In genomic region chr12:116864371-116865160, GRCh38 we compare ENCODE assay signal across 18 cellular contexts. TPM values are rescaled to one million over a fixed set of nuclear protein-coding genes. Genes with fewer than 3 reads are reported as not detected.
DNase-seq lines count a peak whose midpoint lies in the region; ATAC-seq and TF ChIP-seq lines count a peak whose summit lies in the region.
"Had no signal": no experiment of that assay in that cellular context is flagged by ENCODE, and none has a peak within 500 bp of the region (broad histone marks: within the 10 kb centered on the region; RNA-seq: fewer than 3 reads in every experiment).

No MANE protein-coding gene starts in this region.

- intact Hi-C loops in dorsolateral prefrontal cortex (cut with DNase I), result no loop called here

- TF ChIP-seq CTCF in chondrocyte (IDR thresholded peaks at IDR 0.05), result no peak
- no peak for TF ChIP-seq CTCF in dorsolateral prefrontal cortex (IDR thresholded peaks at IDR 0.05 in 54 of 56, conservative IDR thresholded peaks at IDR 0.05 in 2 of 56; ENCODE audit: low read depth in 1 of 56, partially characterized antibody in 56 of 56)

- H3K4me1 Mint-ChIP-seq in chondrocyte (ENCODE audit: low read depth), result peaks cover 52% of the 10 kb centered on the region

- H3K4me3 ChIP-seq in BLaER1, result no peak overlapping the region
- no peak overlapping the region for H3K4me3 ChIP-seq in MG63
- H3K4me3 ChIP-seq in dorsolateral prefrontal cortex, result no peak overlapping the region
- H3K4me3 ChIP-seq: left ventricle myocardium inferior had no signal

- no peak overlapping the region for H3K9ac ChIP-seq in BLaER1

- no peak overlapping the region for H3K27ac ChIP-seq in BLaER1
- peak overlapping the region in 8 of 59 donors; percentile 7 to 51 (median 18) for H3K27ac ChIP-seq in dorsolateral prefrontal cortex
- H3K27ac ChIP-seq: left ventricle myocardium inferior, neutrophil had no signal

- H3K9me3 Mint-ChIP-seq in chondrocyte (ENCODE audit: low read depth), result no peaks in the 10 kb centered on the region
- H3K9me3 Mint-ChIP-seq: CD8-positive, alpha-beta T cell had no signal

- no peak for ATAC-seq in HG03520 (IDR thresholded peaks at IDR 0.05; ENCODE audit: unreplicated experiment)
- ATAC-seq: CD8-positive, alpha-beta T cell had no signal

- H3K27me3 Mint-ChIP-seq in chondrocyte (ENCODE audit: low read depth), result no peaks in the 10 kb centered on the region

- H3K9me3 ChIP-seq in BLaER1 (no peaks in the 10 kb centered on the region), MG63 (no peaks in the 10 kb centered on the region)
- H3K9me3 ChIP-seq: left ventricle myocardium inferior, neutrophil had no signal

- no peaks in the 10 kb centered on the region for H3K36me3 Mint-ChIP-seq in chondrocyte (ENCODE audit: low read depth)
- H3K36me3 Mint-ChIP-seq: CD8-positive, alpha-beta T cell had no signal

- DNase-seq in MG63 (peak; percentile 28), chondrocyte (ENCODE audit: low spot score) (no peak), non-pigmented ciliary epithelial cell (ENCODE audit: low read depth) (peak; percentile 47), NK-92 (lab: John Stamatoyannopoulos, UW; ENCODE audit: unreplicated experiment) (no peak), dorsolateral prefrontal cortex (no peak), GM19238 (ENCODE audit: insufficient read length, low spot score) (no peak)
- DNase-seq: activated CD4-positive, alpha-beta T cell treated with anti-CD3 and anti-CD28 coated beads, Interleukin-2, amount 50 U/mL, for 4 hours; activated effector memory CD4-positive, alpha-beta T cell treated with anti-CD3 and anti-CD28 coated beads, Interleukin-2, amount 50 U/mL, for 16 hours; CD8-positive, alpha-beta T cell; H7; left ventricle myocardium inferior; stimulated activated CD4-positive, alpha-beta T cell treated with anti-CD3 and anti-CD28 coated beads, Interleukin-2, amount 100 ng/mL, for 24 hours; stimulated activated naive CD4-positive, alpha-beta T cell treated with Interleukin-2 at 50 U/mL for 16 hours had no signal

- H3K4me3 Mint-ChIP-seq in chondrocyte (ENCODE audit: unreplicated experiment), result no peak overlapping the region
- H3K4me3 Mint-ChIP-seq: CD8-positive, alpha-beta T cell had no signal

- H3K36me3 ChIP-seq in BLaER1, result no peaks in the 10 kb centered on the region
- H3K36me3 ChIP-seq in MG63, result no peaks in the 10 kb centered on the region
- H3K36me3 ChIP-seq: left ventricle myocardium inferior, neutrophil had no signal

- peak overlapping the region; percentile 86 for H3K27ac Mint-ChIP-seq in chondrocyte (ENCODE audit: unreplicated experiment)
- H3K27ac Mint-ChIP-seq: CD8-positive, alpha-beta T cell had no signal

- 0 out of 2 replicates have a peak overlapping the region, but pooled peaks have one; percentile 1 for H3K4me2 ChIP-seq in BLaER1

- no peaks in the 10 kb centered on the region for H3K27me3 ChIP-seq in BLaER1
- H3K27me3 ChIP-seq in MG63, result no peaks in the 10 kb centered on the region
- no peaks in the 10 kb centered on the region for H3K27me3 ChIP-seq in dorsolateral prefrontal cortex

- H3K4me1 ChIP-seq in BLaER1, result peaks cover 38% of the 10 kb centered on the region

- no peaks in the 10 kb centered on the region for H4K20me1 ChIP-seq in BLaER1

RNA-seq across cellular contexts. Expression of gene HRK, which starts 16.7 kb away (rescaled TPM):
- total RNA-seq in MG63 (2014; rRNA removed; shearing (Covaris generic); ENCODE audit: low replicate concordance), result 0.16 TPM in 1 of 2 replicates, not detected in the other
- total RNA-seq in chondrocyte (0.31 to 0.80 TPM (median 0.49 TPM) in 3 replicates), dorsolateral prefrontal cortex (10 to 100 TPM in 30 of 120 experiments, 1 to 10 TPM in 90; 1.7 to 19.5 (median 8.0) TPM)
- total RNA-seq: glomerular endothelial cell; T-helper 1 cell treated with Interleukin-12 subunit alpha and Interleukin-12 subunit beta and Interleukin-4 antibody, amounts not matched to agents 30 ng/mL and 1 ng/mL, for 36 hours had no signal

RNA-seq across cellular contexts. Expression of gene FBXW8, which starts 46.2 kb away (rescaled TPM):
- total RNA-seq in MG63 (2014; rRNA removed; shearing (Covaris generic); ENCODE audit: low replicate concordance), result 17.0 and 17.2 TPM in 2 replicates
- 30.3 to 33.7 TPM (median 30.8 TPM) in 3 replicates for total RNA-seq in chondrocyte
- total RNA-seq in dorsolateral prefrontal cortex, result 10 to 100 TPM in 80 of 120 experiments, 1 to 10 TPM in 40; 6.8 to 18.0 (median 11.1) TPM

Comparison
In these comparisons a context has a peak if more than half of its experiments do, and no peak if none do; other contexts are left out.
1. DNase-seq: peak in MG63 (single experiment) and non-pigmented ciliary epithelial cell (single experiment); none in chondrocyte (single experiment), NK-92 (single experiment), dorsolateral prefrontal cortex (0 of 10) and GM19238 (single experiment).